In genomic region chr13:47680752-47681151, GRCh38 we compare ENCODE assay signal across 18 cellular contexts.
DNase-seq lines count a peak whose midpoint lies in the region; ATAC-seq and TF ChIP-seq lines count a peak whose summit lies in the region.
"Had no signal": no experiment of that assay in that cellular context is flagged by ENCODE, and none has a peak within 500 bp of the region (broad histone marks: within the 10 kb centered on the region; RNA-seq: fewer than 3 reads in every experiment).

No MANE protein-coding gene starts in this region.

- no peaks in the 10 kb centered on the region for H3K36me3 ChIP-seq in ascending aorta
- H3K36me3 ChIP-seq: gastroesophageal sphincter, tibial artery had no signal

- no peak for TF ChIP-seq CTCF in RWPE1 (conservative IDR thresholded peaks at IDR 0.05; ENCODE audit: low read depth)
- TF ChIP-seq CTCF in fibroblast of mammary gland (conservative IDR thresholded peaks at IDR 0.05; ENCODE audit: control insufficient read depth, insufficient read depth, low read depth, low read length) = no peak
- no peak for TF ChIP-seq CTCF in ascending aorta (IDR thresholded peaks at IDR 0.05)

- DNase-seq in HCEC 1CT (peak; percentile 75), RWPE1 (ENCODE audit: low spot score) (peak; percentile 52), fibroblast of mammary gland (ENCODE audit: low read depth) (peak; percentile 84), stromal cell of bone marrow (ENCODE audit: low read depth) (peak; percentile 17), ascending aorta (ENCODE audit: low spot score in 2 of 2) (no peak), head of caudate nucleus (no peak)
- DNase-seq: activated naive CD8-positive, alpha-beta T cell treated with anti-CD3 and anti-CD28 coated beads for 36 hours; activated T-cell treated with anti-CD3 and anti-CD28 coated beads, Interleukin-2, amount 50 U/mL, for 24 hours; effector memory CD4-positive, alpha-beta T cell; NCI-H2081; NCI-H69; tibial artery had no signal

- H3K27me3 ChIP-seq in ascending aorta = no peaks in the 10 kb centered on the region
- H3K27me3 ChIP-seq: gastroesophageal sphincter, tibial artery had no signal

- POLR2A ChIA-PET in RWPE1 (lab: Yijun Ruan, JAX; ENCODE audit: low non-redundant PET) = no interaction called here

- H3K9me3 ChIP-seq in ascending aorta = no peaks in the 10 kb centered on the region
- H3K9me3 ChIP-seq: tibial artery had no signal

- intact Hi-C loops in ascending aorta (cut with DNase I) = no loop called here
- intact Hi-C loops in head of caudate nucleus (cut with DNase I) = no loop called here

- H3K4me3 ChIP-seq in fibroblast of mammary gland (ENCODE audit: control insufficient read depth, low read depth, low read length) = no peak overlapping the region
- H3K4me3 ChIP-seq in ascending aorta = no peak overlapping the region
- H3K4me3 ChIP-seq: gastroesophageal sphincter, GM12878, tibial artery had no signal

- no peak overlapping the region for H3K27ac ChIP-seq in RWPE1
- no peak overlapping the region for H3K27ac ChIP-seq in ascending aorta
- H3K27ac ChIP-seq: gastroesophageal sphincter, parathyroid adenoma, tibial artery had no signal

- CTCF ChIA-PET in RWPE1 (lab: Yijun Ruan, JAX) = no interaction called here

- no peak for ATAC-seq in HG02938 (IDR thresholded peaks at IDR 0.05; ENCODE audit: unreplicated experiment)
- ATAC-seq: gastroesophageal sphincter; GM12878; Panc1; stimulated activated effector memory CD8-positive, alpha-beta T cell treated with anti-CD3 and anti-CD28 coated beads, Interleukin-12 subunit alpha, Interleukin-12 subunit beta, amount 100 ng/mL, for 72 hours had no signal

- no peaks in the 10 kb centered on the region for H3K4me1 ChIP-seq in ascending aorta
- H3K4me1 ChIP-seq: gastroesophageal sphincter, parathyroid adenoma had no signal

Comparison
In these comparisons a context has a peak if more than half of its experiments do, and no peak if none do; other contexts are left out.
1. DNase-seq: peak in HCEC 1CT (single experiment), RWPE1 (single experiment), fibroblast of mammary gland (single experiment) and stromal cell of bone marrow (single experiment); none in ascending aorta (0 of 2) and head of caudate nucleus (0 of 42).